ENCODE assay signal across 21 cellular contexts in genomic region chr1:197042676-197043341, GRCh38. TPM values are rescaled to one million over a fixed set of nuclear protein-coding genes. Genes with fewer than 3 reads are reported as not detected.
DNase-seq lines count a peak whose midpoint lies in the region; ATAC-seq lines count a peak whose summit lies in the region.
"Had no signal": no experiment of that assay in that cellular context is flagged by ENCODE, and none has a peak within 500 bp of the region (broad histone marks: within the 10 kb centered on the region; RNA-seq: fewer than 3 reads in every experiment).

No MANE protein-coding gene starts in this region.

- no peaks in the 10 kb centered on the region for H3K36me3 ChIP-seq in mesenchymal stem cell (ENCODE audit: control insufficient read depth in 1 of 2, insufficient read depth in 2 of 2, low read depth in 1 of 2, low read length in 2 of 2)
- H3K36me3 ChIP-seq: cardiac muscle cell, esophagus squamous epithelium, left ventricle myocardium inferior, transverse colon had no signal

- no peak overlapping the region for H3K4ac ChIP-seq in mesenchymal stem cell (ENCODE audit: low read depth in 1 of 2, low read length in 2 of 2)

- H3K4me2 ChIP-seq in mesenchymal stem cell (ENCODE audit: low read length, poor library complexity, severe bottlenecking): no peak overlapping the region

- no peak overlapping the region for H3K23ac ChIP-seq in mesenchymal stem cell (ENCODE audit: low read length in 2 of 2)

- no peak overlapping the region for H4K91ac ChIP-seq in mesenchymal stem cell (ENCODE audit: low read length)

- no peaks in the 10 kb centered on the region for H3K4me1 ChIP-seq in mesenchymal stem cell (ENCODE audit: control insufficient read depth, insufficient read depth, low read depth, low read length)
- H3K4me1 ChIP-seq: esophagus squamous epithelium, left ventricle myocardium inferior, transverse colon had no signal

- no peak overlapping the region for H4K8ac ChIP-seq in mesenchymal stem cell (ENCODE audit: low read length)

- peak; percentile 97 for DNase-seq in DMS79 treated with DMSO at 0.1 percent for 48 hours (lab: John Stamatoyannopoulos, UW)
- DNase-seq in NCI-H2029 (lab: John Stamatoyannopoulos, UW): peak; percentile 34
- DNase-seq in NCI-H748 (lab: John Stamatoyannopoulos, UW; ENCODE audit: unreplicated experiment): peak; percentile 67
- no peak for DNase-seq in mesenchymal stem cell
- no peak for DNase-seq in OCI-M2 (lab: John Stamatoyannopoulos, UW; ENCODE audit: unreplicated experiment)
- DNase-seq: anterior cingulate cortex; CD4-positive, alpha-beta T cell; cortex of kidney; esophagus squamous epithelium; HCEC 1CT; hippocampal formation; immature natural killer cell; left ventricle myocardium inferior; naive B cell; NCI-H146; transverse colon had no signal

- no peaks in the 10 kb centered on the region for H3K79me1 ChIP-seq in mesenchymal stem cell (replicated peaks; ENCODE audit: low read length, poor library complexity, severe bottlenecking)

- H2BK15ac ChIP-seq in mesenchymal stem cell (ENCODE audit: low read depth, poor library complexity, severe bottlenecking): no peak overlapping the region

- H2BK12ac ChIP-seq in mesenchymal stem cell (ENCODE audit: low read length in 2 of 2): no peak overlapping the region

- no peaks in the 10 kb centered on the region for H3K27me3 ChIP-seq in mesenchymal stem cell (ENCODE audit: control insufficient read depth in 1 of 2, insufficient read depth in 1 of 2, low read length in 2 of 2)
- H3K27me3 ChIP-seq: cardiac muscle cell, esophagus squamous epithelium, transverse colon had no signal

- no peak overlapping the region for H2BK120ac ChIP-seq in mesenchymal stem cell (ENCODE audit: low read depth, low read length)

- H3K14ac ChIP-seq in mesenchymal stem cell (ENCODE audit: low read length in 2 of 2): no peak overlapping the region

- 80% methylated on average over 4 of the region's 4 CpGs for WGBS in mesenchymal stem cell

- H3K27ac ChIP-seq in mesenchymal stem cell (ENCODE audit: low read length, poor library complexity, severe bottlenecking): no peak overlapping the region
- H3K27ac ChIP-seq: cardiac muscle cell, esophagus squamous epithelium, left ventricle myocardium inferior, RWPE1, transverse colon had no signal

- H2AFZ ChIP-seq in mesenchymal stem cell (ENCODE audit: low read depth, low read length): no peak overlapping the region

- no peaks in the 10 kb centered on the region for H3K9me3 ChIP-seq in mesenchymal stem cell (ENCODE audit: control insufficient read depth, low read length)
- H3K9me3 ChIP-seq: esophagus squamous epithelium, transverse colon had no signal

- no peak overlapping the region for H2AK5ac ChIP-seq in mesenchymal stem cell (ENCODE audit: low read length, severe bottlenecking)

- H3K18ac ChIP-seq in mesenchymal stem cell (ENCODE audit: low read depth in 1 of 2, low read length in 2 of 2): no peak overlapping the region

- no peak overlapping the region for H3K4me3 ChIP-seq in mesenchymal stem cell (ENCODE audit: insufficient read depth in 1 of 2, low read depth in 1 of 2, low read length in 2 of 2)
- H3K4me3 ChIP-seq: cardiac muscle cell, esophagus squamous epithelium, left ventricle myocardium inferior, transverse colon had no signal

- H3K9ac ChIP-seq in mesenchymal stem cell (ENCODE audit: low read length): peak overlapping the region; percentile 41

- ATAC-seq in HG02759 (IDR thresholded peaks at IDR 0.05; ENCODE audit: unreplicated experiment) (no peak), HG02610 (IDR thresholded peaks at IDR 0.05; ENCODE audit: unreplicated experiment) (no peak)
- ATAC-seq: activated naive CD4-positive, alpha-beta T cell treated with anti-CD3 and anti-CD28 coated beads, Interleukin-2, amount 50 U/mL, for 72 hours had no signal

- no peak overlapping the region for H2BK5ac ChIP-seq in mesenchymal stem cell (ENCODE audit: low read depth, low read length, poor library complexity, severe bottlenecking)

RNA-seq across cellular contexts. Expression of gene F13B, which starts 24.3 kb away (rescaled TPM):
- polyA plus RNA-seq in mesenchymal stem cell (2013, experiment 1 of 2): not detected
- not detected for polyA plus RNA-seq in mesenchymal stem cell (2013, experiment 2 of 2)
- polyA plus RNA-seq: cardiac muscle cell, immature natural killer cell had no signal

Comparison
In these comparisons a context has a peak if more than half of its experiments do, and no peak if none do; other contexts are left out.
1. DNase-seq: peak in DMS79 treated with DMSO at 0.1 percent for 48 hours (single experiment), NCI-H2029 (single experiment) and NCI-H748 (single experiment); none in mesenchymal stem cell (single experiment) and OCI-M2 (single experiment).